In genomic region chr9:36091028-36091953, GRCh38 we compare ENCODE assay signal across 8 cellular contexts. TPM values are rescaled to one million over a fixed set of nuclear protein-coding genes. Genes with fewer than 3 reads are reported as not detected.
A peak's percentile ranks its signal among the peaks of the same experiment; 100 is the strongest.
DNase-seq lines count a peak whose midpoint lies in the region; ATAC-seq, FAIRE-seq and TF ChIP-seq lines count a peak whose summit lies in the region.

No MANE protein-coding gene starts in this region.

- H3K9me3 ChIP-seq in SJCRH30 (replicated peaks), result no peaks in the 10 kb centered on the region

- no peak for ATAC-seq in esophagus mucosa

- no peak for TF ChIP-seq CTCF in fibroblast of pulmonary artery (IDR thresholded peaks at IDR 0.05; ENCODE audit: low read length, missing control alignments)

- H3K4me3 ChIP-seq in SJCRH30 (no peak overlapping the region), fibroblast of pulmonary artery (replicated peaks; ENCODE audit: low read depth, low read length) (no peak overlapping the region)

- peak overlapping the region; percentile 52 for H3K27ac ChIP-seq in SJCRH30

- DNase-seq in GM19239 (ENCODE audit: insufficient read length, low spot score) (no peak), SJCRH30 (peak in 1 of 2 experiments; percentile 36), fibroblast of pulmonary artery (ENCODE audit: low read depth) (peak; percentile 81), pulmonary artery endothelial cell (ENCODE audit: low read depth, low spot score) (peak; percentile 68), NCI-H1694 treated with DMSO at 0.1 percent for 48 hours (lab: John Stamatoyannopoulos, UW) (no peak), globus pallidus (ENCODE audit: low spot score) (no peak), NCI-H1092 (lab: John Stamatoyannopoulos, UW) (no peak)

- no peaks in the 10 kb centered on the region for H3K36me3 ChIP-seq in SJCRH30

- FAIRE-seq in GM19239 (lab: Jason Lieb, UNC), result peak; percentile 4

- H3K27me3 ChIP-seq in SJCRH30, result no peaks in the 10 kb centered on the region

- peaks cover 4% of the 10 kb centered on the region for H3K4me1 ChIP-seq in SJCRH30

RNA-seq across cellular contexts. Expression of gene GLIPR2, which starts 45.2 kb away (rescaled TPM):
- 26.3 and 27.1 TPM in 2 replicates for total RNA-seq in SJCRH30 (2014; rRNA removed; shearing (Covaris generic))
- total RNA-seq in pulmonary artery endothelial cell (36.2 and 40.3 TPM in 2 replicates), esophagus mucosa (8.8 TPM)

RNA-seq across cellular contexts. Expression of gene RECK, which starts 54.6 kb away (rescaled TPM):
- 8.1 and 10.1 TPM in 2 replicates for total RNA-seq in SJCRH30 (2014; rRNA removed; shearing (Covaris generic))
- total RNA-seq in pulmonary artery endothelial cell, result 11.9 and 15.5 TPM in 2 replicates
- total RNA-seq in esophagus mucosa, result 1.2 TPM

Comparison
In these comparisons a context has a peak if more than half of its experiments do, and no peak if none do; other contexts are left out.
1. DNase-seq: peak in fibroblast of pulmonary artery (single experiment) and pulmonary artery endothelial cell (single experiment); none in GM19239 (single experiment), NCI-H1694 treated with DMSO at 0.1 percent for 48 hours (single experiment), globus pallidus (single experiment) and NCI-H1092 (single experiment).